Comparison of ENCODE assay signal across 1 cellular context in the genomic region with DNA sequence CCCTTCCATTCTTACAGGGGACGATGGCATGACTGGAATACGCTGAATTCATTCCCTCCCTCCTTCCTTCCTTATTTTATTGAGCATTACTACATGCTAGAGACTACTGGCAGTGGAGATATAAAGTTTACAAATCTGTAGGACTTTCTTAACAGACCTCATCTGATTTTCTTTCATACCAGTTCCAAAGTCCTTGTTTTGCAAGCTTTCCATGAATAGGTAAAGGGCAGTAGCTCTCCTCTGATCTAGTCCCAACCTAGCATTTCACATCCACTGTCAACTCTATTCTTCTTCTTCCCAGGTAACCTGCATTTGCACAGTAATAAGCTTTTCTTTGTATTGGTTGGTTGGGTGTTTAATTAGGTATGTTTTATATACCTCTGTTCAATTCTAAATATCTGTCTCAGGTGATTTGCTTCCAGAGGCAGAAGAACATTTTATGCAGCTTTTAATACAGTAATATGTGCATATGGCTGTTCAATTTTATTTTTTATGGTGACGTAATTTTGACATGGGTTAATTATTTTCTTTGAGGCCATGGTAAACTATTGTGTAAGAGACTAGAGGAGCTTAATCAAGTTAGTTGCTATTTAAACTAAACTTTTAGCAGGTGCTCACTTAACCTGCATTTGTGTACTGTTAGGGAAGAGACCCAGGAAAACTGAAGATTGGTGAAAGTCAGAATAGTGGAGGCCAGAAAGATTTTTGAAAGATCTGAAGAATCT.
A peak's percentile ranks its signal among the peaks of the same experiment; 100 is the strongest.
TF ChIP-seq lines count a peak whose summit lies in the region.

No MANE protein-coding gene starts in this region.

TF ChIP-seq in HepG2, 621 proteins besides CTCF, POLR2A, EP300 and RAD21 (continued from another document and continues in another):
- TF ChIP-seq GATAD2A (CRISPR knock-in tag; IDR thresholded peaks at IDR 0.05): peak; percentile 81
- TF ChIP-seq, protein P1, sequence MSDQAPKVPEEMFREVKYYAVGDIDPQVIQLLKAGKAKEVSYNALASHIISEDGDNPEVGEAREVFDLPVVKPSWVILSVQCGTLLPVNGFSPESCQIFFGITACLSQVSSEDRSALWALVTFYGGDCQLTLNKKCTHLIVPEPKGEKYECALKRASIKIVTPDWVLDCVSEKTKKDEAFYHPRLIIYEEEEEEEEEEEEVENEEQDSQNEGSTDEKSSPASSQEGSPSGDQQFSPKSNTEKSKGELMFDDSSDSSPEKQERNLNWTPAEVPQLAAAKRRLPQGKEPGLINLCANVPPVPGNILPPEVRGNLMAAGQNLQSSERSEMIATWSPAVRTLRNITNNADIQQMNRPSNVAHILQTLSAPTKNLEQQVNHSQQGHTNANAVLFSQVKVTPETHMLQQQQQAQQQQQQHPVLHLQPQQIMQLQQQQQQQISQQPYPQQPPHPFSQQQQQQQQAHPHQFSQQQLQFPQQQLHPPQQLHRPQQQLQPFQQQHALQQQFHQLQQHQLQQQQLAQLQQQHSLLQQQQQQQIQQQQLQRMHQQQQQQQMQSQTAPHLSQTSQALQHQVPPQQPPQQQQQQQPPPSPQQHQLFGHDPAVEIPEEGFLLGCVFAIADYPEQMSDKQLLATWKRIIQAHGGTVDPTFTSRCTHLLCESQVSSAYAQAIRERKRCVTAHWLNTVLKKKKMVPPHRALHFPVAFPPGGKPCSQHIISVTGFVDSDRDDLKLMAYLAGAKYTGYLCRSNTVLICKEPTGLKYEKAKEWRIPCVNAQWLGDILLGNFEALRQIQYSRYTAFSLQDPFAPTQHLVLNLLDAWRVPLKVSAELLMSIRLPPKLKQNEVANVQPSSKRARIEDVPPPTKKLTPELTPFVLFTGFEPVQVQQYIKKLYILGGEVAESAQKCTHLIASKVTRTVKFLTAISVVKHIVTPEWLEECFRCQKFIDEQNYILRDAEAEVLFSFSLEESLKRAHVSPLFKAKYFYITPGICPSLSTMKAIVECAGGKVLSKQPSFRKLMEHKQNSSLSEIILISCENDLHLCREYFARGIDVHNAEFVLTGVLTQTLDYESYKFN (CRISPR knock-in tag; conservative IDR thresholded peaks at IDR 0.05): peak; percentile 70
- TF ChIP-seq HNF4G (IDR thresholded peaks at IDR 0.05; ENCODE audit: borderline replicate concordance, low read depth, low read length): peak; percentile 74
- TF ChIP-seq HNF4G (CRISPR knock-in tag; IDR thresholded peaks at IDR 0.05; ENCODE audit: borderline replicate concordance, low read depth): no peak
- TF ChIP-seq, protein P2, sequence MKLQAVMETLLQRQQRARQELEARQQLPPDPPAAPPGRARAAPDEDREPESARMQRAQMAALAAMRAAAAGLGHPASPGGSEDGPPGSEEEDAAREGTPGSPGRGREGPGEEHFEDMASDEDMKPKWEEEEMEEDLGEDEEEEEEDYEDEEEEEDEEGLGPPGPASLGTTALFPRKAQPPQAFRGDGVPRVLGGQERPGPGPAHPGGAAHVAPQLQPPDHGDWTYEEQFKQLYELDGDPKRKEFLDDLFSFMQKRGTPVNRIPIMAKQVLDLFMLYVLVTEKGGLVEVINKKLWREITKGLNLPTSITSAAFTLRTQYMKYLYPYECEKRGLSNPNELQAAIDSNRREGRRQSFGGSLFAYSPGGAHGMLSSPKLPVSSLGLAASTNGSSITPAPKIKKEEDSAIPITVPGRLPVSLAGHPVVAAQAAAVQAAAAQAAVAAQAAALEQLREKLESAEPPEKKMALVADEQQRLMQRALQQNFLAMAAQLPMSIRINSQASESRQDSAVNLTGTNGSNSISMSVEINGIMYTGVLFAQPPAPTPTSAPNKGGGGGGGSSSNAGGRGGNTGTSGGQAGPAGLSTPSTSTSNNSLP (IDR thresholded peaks at IDR 0.05; ENCODE audit: low read depth, low read length): 0 out of 2 replicates have a peak, but pooled peaks have one; percentile 7
- TF ChIP-seq ZNF768 (CRISPR knock-in tag; IDR thresholded peaks at IDR 0.05): no peak
- TF ChIP-seq BCL6 (CRISPR knock-in tag; IDR thresholded peaks at IDR 0.05): peak; percentile 96
- TF ChIP-seq GFI1 (CRISPR knock-in tag; IDR thresholded peaks at IDR 0.05; ENCODE audit: borderline replicate concordance): peak; percentile 70; the same call in 1 of the 2 replicates
- peak; percentile 68; the same call in 1 of the 2 replicates for TF ChIP-seq CEBPB (IDR thresholded peaks at IDR 0.05; ENCODE audit: borderline replicate concordance, low read depth, low read length)
- peak; percentile 16; the same call in 1 of the 2 replicates for TF ChIP-seq ERF (CRISPR knock-in tag; IDR thresholded peaks at IDR 0.05)
- 0 out of 2 replicates have a peak, but pooled peaks have one; percentile 15 for TF ChIP-seq POGZ (CRISPR knock-in tag; IDR thresholded peaks at IDR 0.05)
- no peak for TF ChIP-seq ZIK1 (CRISPR knock-in tag; IDR thresholded peaks at IDR 0.05; ENCODE audit: borderline replicate concordance, low read depth)
- TF ChIP-seq, protein P3, sequence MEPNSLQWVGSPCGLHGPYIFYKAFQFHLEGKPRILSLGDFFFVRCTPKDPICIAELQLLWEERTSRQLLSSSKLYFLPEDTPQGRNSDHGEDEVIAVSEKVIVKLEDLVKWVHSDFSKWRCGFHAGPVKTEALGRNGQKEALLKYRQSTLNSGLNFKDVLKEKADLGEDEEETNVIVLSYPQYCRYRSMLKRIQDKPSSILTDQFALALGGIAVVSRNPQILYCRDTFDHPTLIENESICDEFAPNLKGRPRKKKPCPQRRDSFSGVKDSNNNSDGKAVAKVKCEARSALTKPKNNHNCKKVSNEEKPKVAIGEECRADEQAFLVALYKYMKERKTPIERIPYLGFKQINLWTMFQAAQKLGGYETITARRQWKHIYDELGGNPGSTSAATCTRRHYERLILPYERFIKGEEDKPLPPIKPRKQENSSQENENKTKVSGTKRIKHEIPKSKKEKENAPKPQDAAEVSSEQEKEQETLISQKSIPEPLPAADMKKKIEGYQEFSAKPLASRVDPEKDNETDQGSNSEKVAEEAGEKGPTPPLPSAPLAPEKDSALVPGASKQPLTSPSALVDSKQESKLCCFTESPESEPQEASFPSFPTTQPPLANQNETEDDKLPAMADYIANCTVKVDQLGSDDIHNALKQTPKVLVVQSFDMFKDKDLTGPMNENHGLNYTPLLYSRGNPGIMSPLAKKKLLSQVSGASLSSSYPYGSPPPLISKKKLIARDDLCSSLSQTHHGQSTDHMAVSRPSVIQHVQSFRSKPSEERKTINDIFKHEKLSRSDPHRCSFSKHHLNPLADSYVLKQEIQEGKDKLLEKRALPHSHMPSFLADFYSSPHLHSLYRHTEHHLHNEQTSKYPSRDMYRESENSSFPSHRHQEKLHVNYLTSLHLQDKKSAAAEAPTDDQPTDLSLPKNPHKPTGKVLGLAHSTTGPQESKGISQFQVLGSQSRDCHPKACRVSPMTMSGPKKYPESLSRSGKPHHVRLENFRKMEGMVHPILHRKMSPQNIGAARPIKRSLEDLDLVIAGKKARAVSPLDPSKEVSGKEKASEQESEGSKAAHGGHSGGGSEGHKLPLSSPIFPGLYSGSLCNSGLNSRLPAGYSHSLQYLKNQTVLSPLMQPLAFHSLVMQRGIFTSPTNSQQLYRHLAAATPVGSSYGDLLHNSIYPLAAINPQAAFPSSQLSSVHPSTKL (CRISPR knock-in tag; IDR thresholded peaks at IDR 0.05): peak; percentile 85
- 0 out of 2 replicates have a peak, but pooled peaks have one; percentile 60 for TF ChIP-seq PPARG (CRISPR knock-in tag; conservative IDR thresholded peaks at IDR 0.05)
- peak; percentile 40; the same call in 1 of the 2 replicates for TF ChIP-seq SAP130 (CRISPR knock-in tag; IDR thresholded peaks at IDR 0.05; ENCODE audit: low read depth)
- peak; percentile 63 for TF ChIP-seq ZEB1 (IDR thresholded peaks at IDR 0.05; ENCODE audit: insufficient replicate concordance, low read depth)
- TF ChIP-seq ELF3 (CRISPR knock-in tag; IDR thresholded peaks at IDR 0.05): 0 out of 2 replicates have a peak, but pooled peaks have one; percentile 44
- 0 out of 2 replicates have a peak, but pooled peaks have one; percentile 26 for TF ChIP-seq MED1 (CRISPR knock-in tag; IDR thresholded peaks at IDR 0.05)
- TF ChIP-seq HNF4A (CRISPR knock-in tag; IDR thresholded peaks at IDR 0.05): peak; percentile 88
- TF ChIP-seq SOX6 (IDR thresholded peaks at IDR 0.05): no peak
- TF ChIP-seq SOX6 (CRISPR knock-in tag; IDR thresholded peaks at IDR 0.05): peak; percentile 68
- 0 out of 2 replicates have a peak, but pooled peaks have one; percentile 38 for TF ChIP-seq RARA (CRISPR knock-in tag; IDR thresholded peaks at IDR 0.05)
- no peak for TF ChIP-seq ZNF749 (CRISPR knock-in tag; IDR thresholded peaks at IDR 0.05; ENCODE audit: borderline replicate concordance)
- TF ChIP-seq SMAD3 (CRISPR knock-in tag; IDR thresholded peaks at IDR 0.05): 0 out of 2 replicates have a peak, but pooled peaks have one; percentile 38
- peak; percentile 49; the same call in 1 of the 2 replicates for TF ChIP-seq CREB1 (IDR thresholded peaks at IDR 0.05)
- peak; percentile 32; the same call in 1 of the 2 replicates for TF ChIP-seq CREB1 (CRISPR knock-in tag; IDR thresholded peaks at IDR 0.05)
- TF ChIP-seq, protein P4, sequence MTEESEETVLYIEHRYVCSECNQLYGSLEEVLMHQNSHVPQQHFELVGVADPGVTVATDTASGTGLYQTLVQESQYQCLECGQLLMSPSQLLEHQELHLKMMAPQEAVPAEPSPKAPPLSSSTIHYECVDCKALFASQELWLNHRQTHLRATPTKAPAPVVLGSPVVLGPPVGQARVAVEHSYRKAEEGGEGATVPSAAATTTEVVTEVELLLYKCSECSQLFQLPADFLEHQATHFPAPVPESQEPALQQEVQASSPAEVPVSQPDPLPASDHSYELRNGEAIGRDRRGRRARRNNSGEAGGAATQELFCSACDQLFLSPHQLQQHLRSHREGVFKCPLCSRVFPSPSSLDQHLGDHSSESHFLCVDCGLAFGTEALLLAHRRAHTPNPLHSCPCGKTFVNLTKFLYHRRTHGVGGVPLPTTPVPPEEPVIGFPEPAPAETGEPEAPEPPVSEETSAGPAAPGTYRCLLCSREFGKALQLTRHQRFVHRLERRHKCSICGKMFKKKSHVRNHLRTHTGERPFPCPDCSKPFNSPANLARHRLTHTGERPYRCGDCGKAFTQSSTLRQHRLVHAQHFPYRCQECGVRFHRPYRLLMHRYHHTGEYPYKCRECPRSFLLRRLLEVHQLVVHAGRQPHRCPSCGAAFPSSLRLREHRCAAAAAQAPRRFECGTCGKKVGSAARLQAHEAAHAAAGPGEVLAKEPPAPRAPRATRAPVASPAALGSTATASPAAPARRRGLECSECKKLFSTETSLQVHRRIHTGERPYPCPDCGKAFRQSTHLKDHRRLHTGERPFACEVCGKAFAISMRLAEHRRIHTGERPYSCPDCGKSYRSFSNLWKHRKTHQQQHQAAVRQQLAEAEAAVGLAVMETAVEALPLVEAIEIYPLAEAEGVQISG (CRISPR knock-in tag; IDR thresholded peaks at IDR 0.05): no peak
- 0 out of 2 replicates have a peak, but pooled peaks have one; percentile 5 for TF ChIP-seq FOSL2 (CRISPR knock-in tag; IDR thresholded peaks at IDR 0.05)
- no peak for TF ChIP-seq ZNF616 (CRISPR knock-in tag; IDR thresholded peaks at IDR 0.05; ENCODE audit: low read depth)
- peak; percentile 94 for TF ChIP-seq ZNF317 (CRISPR knock-in tag; IDR thresholded peaks at IDR 0.05)
- peak; percentile 80 for TF ChIP-seq ATF7 (IDR thresholded peaks at IDR 0.05)
- no peak for TF ChIP-seq ATF7 (CRISPR knock-in tag; IDR thresholded peaks at IDR 0.05)
- TF ChIP-seq HMG20B (CRISPR knock-in tag; conservative IDR thresholded peaks at IDR 0.05): 0 out of 2 replicates have a peak, but pooled peaks have one; percentile 15
- 0 out of 2 replicates have a peak, but pooled peaks have one; percentile 26 for TF ChIP-seq ISL2 (CRISPR knock-in tag; IDR thresholded peaks at IDR 0.05)
- TF ChIP-seq ZNF343 (CRISPR knock-in tag; IDR thresholded peaks at IDR 0.05): no peak
- TF ChIP-seq THAP11 (CRISPR knock-in tag; IDR thresholded peaks at IDR 0.05): peak; percentile 37; the same call in 1 of the 2 replicates
- TF ChIP-seq ZNF629 (CRISPR knock-in tag; conservative IDR thresholded peaks at IDR 0.05): peak; percentile 84
- no peak for TF ChIP-seq ZNF180 (CRISPR knock-in tag; IDR thresholded peaks at IDR 0.05; ENCODE audit: borderline replicate concordance, low read depth)
- TF ChIP-seq, protein P5, sequence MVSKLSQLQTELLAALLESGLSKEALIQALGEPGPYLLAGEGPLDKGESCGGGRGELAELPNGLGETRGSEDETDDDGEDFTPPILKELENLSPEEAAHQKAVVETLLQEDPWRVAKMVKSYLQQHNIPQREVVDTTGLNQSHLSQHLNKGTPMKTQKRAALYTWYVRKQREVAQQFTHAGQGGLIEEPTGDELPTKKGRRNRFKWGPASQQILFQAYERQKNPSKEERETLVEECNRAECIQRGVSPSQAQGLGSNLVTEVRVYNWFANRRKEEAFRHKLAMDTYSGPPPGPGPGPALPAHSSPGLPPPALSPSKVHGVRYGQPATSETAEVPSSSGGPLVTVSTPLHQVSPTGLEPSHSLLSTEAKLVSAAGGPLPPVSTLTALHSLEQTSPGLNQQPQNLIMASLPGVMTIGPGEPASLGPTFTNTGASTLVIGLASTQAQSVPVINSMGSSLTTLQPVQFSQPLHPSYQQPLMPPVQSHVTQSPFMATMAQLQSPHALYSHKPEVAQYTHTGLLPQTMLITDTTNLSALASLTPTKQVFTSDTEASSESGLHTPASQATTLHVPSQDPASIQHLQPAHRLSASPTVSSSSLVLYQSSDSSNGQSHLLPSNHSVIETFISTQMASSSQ (IDR thresholded peaks at IDR 0.05; ENCODE audit: low read depth): peak; percentile 21; the same call in 1 of the 2 replicates
- TF ChIP-seq, protein P5 (CRISPR knock-in tag; IDR thresholded peaks at IDR 0.05; ENCODE audit: borderline replicate concordance): no peak
- peak; percentile 24; the same call in 1 of the 2 replicates for TF ChIP-seq ZNF331 (CRISPR knock-in tag; IDR thresholded peaks at IDR 0.05)
- TF ChIP-seq TCF7 (IDR thresholded peaks at IDR 0.05; ENCODE audit: low read depth): peak; percentile 37; the same call in 1 of the 2 replicates
- TF ChIP-seq RBAK (CRISPR knock-in tag; IDR thresholded peaks at IDR 0.05): no peak
- TF ChIP-seq HDAC1 (CRISPR knock-in tag; IDR thresholded peaks at IDR 0.05): 0 out of 2 replicates have a peak, but pooled peaks have one; percentile 26
